ENCODE assay signal across 10 cellular contexts in the genomic region with DNA sequence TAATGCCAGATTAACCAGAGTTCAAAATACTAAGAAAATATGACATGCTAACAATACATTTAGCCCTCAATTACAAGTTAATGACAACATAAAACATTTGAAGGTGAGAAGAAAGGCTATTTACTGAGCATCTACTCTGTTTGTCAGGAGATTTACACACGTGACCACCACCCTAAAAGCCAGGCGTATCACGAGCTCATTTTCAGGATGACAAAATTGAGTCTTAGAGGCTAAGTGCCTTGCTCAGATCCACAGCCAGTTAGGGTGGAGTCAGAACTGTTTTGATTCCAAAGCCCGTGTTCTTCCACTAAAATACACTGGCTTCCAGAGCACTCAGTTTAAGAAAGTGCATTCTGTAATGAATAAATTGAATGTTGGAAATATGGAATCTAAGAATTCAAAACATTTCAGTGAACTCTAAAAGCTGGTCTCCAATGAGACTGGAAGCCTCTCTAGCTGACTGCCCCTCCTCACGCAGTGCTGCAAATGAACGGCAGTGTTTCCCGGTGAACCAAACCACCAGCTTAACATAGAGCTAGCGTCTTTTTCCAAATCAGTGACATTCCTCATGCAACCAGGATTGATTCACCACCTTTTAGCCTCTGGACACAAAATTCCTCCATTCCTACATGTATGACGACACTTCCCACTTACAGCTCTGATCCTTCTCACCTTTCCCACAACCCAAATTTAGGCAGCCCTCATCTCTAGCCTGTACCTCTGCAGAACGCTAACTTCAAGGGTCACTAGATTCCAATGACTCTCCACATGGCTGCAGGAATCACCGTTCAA. TPM values are rescaled to one million over a fixed set of nuclear protein-coding genes. Genes with fewer than 3 reads are reported as not detected.
DNase-seq lines count a peak whose midpoint lies in the region; ATAC-seq, FAIRE-seq and TF ChIP-seq lines count a peak whose summit lies in the region.
"Had no signal": no experiment of that assay in that cellular context is flagged by ENCODE, and none has a peak within 500 bp of the region (broad histone marks: within the 10 kb centered on the region; RNA-seq: fewer than 3 reads in every experiment).

No MANE protein-coding gene starts in this region.

- H3K79me2 ChIP-seq in GM12878 (ENCODE audit: control insufficient read depth, insufficient read depth, low read length): peaks cover 70% of the 10 kb centered on the region

- 96% methylated on average over 11 of the region's 11 CpGs for WGBS in GM12878 (ENCODE audit: insufficient coverage, insufficient replicate concordance, low lambda C conversion rate, missing lambda C conversion rate)
- 29 to 39% (median 34%) methylated on average over 11 of the region's 11 CpGs for WGBS in stomach, 5 donors

- no peaks in the 10 kb centered on the region; the same call in 1 of the 2 replicates for H4K20me1 ChIP-seq in GM12878 (ENCODE audit: control insufficient read depth, insufficient read depth)

- DNase-seq in H7 (peak; percentile 18), GM12878 (ENCODE audit: low read depth, low spot score) (no peak), left ventricle myocardium superior (no peak), stomach (no peak), GDM1 (lab: John Stamatoyannopoulos, UW) (no peak), DMS 273 (lab: John Stamatoyannopoulos, UW; ENCODE audit: unreplicated experiment) (no peak)
- DNase-seq in stimulated activated CD4-positive, alpha-beta T cell treated with anti-CD3 and anti-CD28 coated beads, Interleukin-15, amount 100 ng/mL, for 24 hours: no peak
- DNase-seq: NCI-H1694 treated with DMSO at 0.1 percent for 48 hours had no signal

- TF ChIP-seq EP300 in GM12878 (IDR thresholded peaks at IDR 0.05; ENCODE audit: borderline replicate concordance in 1 of 2, control insufficient read depth in 1 of 2, low read depth in 2 of 2, low read length in 2 of 2) (no peak), stomach (IDR thresholded peaks at IDR 0.05) (no peak)

- no peak for FAIRE-seq in GM12878 (lab: Jason Lieb, UNC)

- BruUV-seq in GM12878 (replicated peaks; lab: Mats Ljungman, UMichigan): no TSS peak

- SMC1A ChIA-PET in GM12878 (lab: Charles Lee; ENCODE audit: uncharacterized antibody, unreplicated experiment): interaction anchor here (2.0 kb wide), 1 partner anchor 11 kb away, joined by 4 read pairs; no protein-coding TSS in a partner anchor

- POLR2A ChIA-PET in GM12878 (lab: Charles Lee): interaction anchor here (0.6 to 1.2 kb wide), 2 partner anchors 9 to 58 kb away, joined by 4 to 6 read pairs; no protein-coding TSS in a partner anchor

- CTCF ChIA-PET in GM12878 (lab: Yijun Ruan, JAX): interaction anchor here (1.0 to 2.0 kb wide), 6 partner anchors 9 to 383 kb away, joined by 3 to 7 read pairs (median 6); a partner anchor contains a TSS

- H3K36me3 ChIP-seq in H7 (replicated peaks; ENCODE audit: control insufficient read depth, insufficient read depth, low read length) (no peaks in the 10 kb centered on the region; the same call in 1 of the 2 replicates), GM12878 (ENCODE audit: control insufficient read depth in 2 of 2, insufficient read depth in 2 of 2, low read length in 1 of 2) (no peaks in the 10 kb centered on the region; a peak in 1 of 4 replicates), stomach (peaks cover 0 to 4% (median 0%) of the 10 kb centered on the region in 4 donors)

- no peak overlapping the region for H2AFZ ChIP-seq in GM12878 (ENCODE audit: control insufficient read depth, low read depth, low read length)

- H3K27ac ChIP-seq in GM12878 (ENCODE audit: control insufficient read depth, insufficient read depth): no peak overlapping the region
- peak overlapping the region; percentile 54 to 95 (median 90) for H3K27ac ChIP-seq in stomach

- H3K9me3 ChIP-seq in GM12878 (replicated peaks; ENCODE audit: control insufficient read depth, insufficient read depth, low read length) (no peaks in the 10 kb centered on the region), stomach (no peaks in the 10 kb centered on the region)

- H3K4me1 ChIP-seq in GM12878 (ENCODE audit: control insufficient read depth, insufficient read depth, low read length) (peaks cover 5% of the 10 kb centered on the region), stomach (peaks cover 90 to 100% (median 98%) of the 10 kb centered on the region in 4 donors)

- no peak for TF ChIP-seq CTCF in GM12878 (IDR thresholded peaks at IDR 0.05 in 2 of 3, conservative IDR thresholded peaks at IDR 0.05 in 1 of 3; ENCODE audit: control insufficient read depth in 2 of 3, extremely low read depth in 1 of 3, insufficient read depth in 1 of 3, low read depth in 3 of 3, low read length in 3 of 3)
- TF ChIP-seq CTCF in stomach (IDR thresholded peaks at IDR 0.05): no peak

- H3K4me2 ChIP-seq in GM12878 (ENCODE audit: control insufficient read depth, insufficient read depth): peak overlapping the region; percentile 41

- RAD21 ChIA-PET in GM12878 (lab: Charles Lee; ENCODE audit: unreplicated experiment): no interaction called here

- no peak for TF ChIP-seq RAD21 in GM12878 (IDR thresholded peaks at IDR 0.05; ENCODE audit: insufficient read depth, low read depth, low read length)

- no peak overlapping the region for H3K9ac ChIP-seq in GM12878 (ENCODE audit: control insufficient read depth, insufficient read depth, low read length)

- H3K4me3 ChIP-seq in H7 (ENCODE audit: insufficient read depth, low read depth, low read length): no peak overlapping the region
- H3K4me3 ChIP-seq in GM12878: peak overlapping the region; percentile 3; the same call in 1 of the 2 replicates
- H3K4me3 ChIP-seq in stomach: no peak overlapping the region
- H3K4me3 ChIP-seq: lung had no signal

- ATAC-seq in GM12878: peak; percentile 32; the same call in 2 of the 3 replicates
- peak; percentile 55 for ATAC-seq in left ventricle myocardium superior
- ATAC-seq in HG03135 (IDR thresholded peaks at IDR 0.05; ENCODE audit: unreplicated experiment): no peak

- in situ Hi-C loops in GM12878 (cut with MboI): no loop called here

- TF ChIP-seq POLR2A in GM12878 (IDR thresholded peaks at IDR 0.05; ENCODE audit: low read depth, low read length) (no peak), stomach (IDR thresholded peaks at IDR 0.05) (no peak)

- intact Hi-C loops in GM12878 (cut with micrococcal nuclease; ENCODE audit: unreplicated experiment): no loop called here
- intact Hi-C loops in left ventricle myocardium superior (cut with micrococcal nuclease): no loop called here
- intact Hi-C loops in stomach (cut with DNase I; ENCODE audit: low total_unique reads): no loop called here

- H3K27me3 ChIP-seq in H7 (ENCODE audit: control insufficient read depth, insufficient read depth, low read length) (no peaks in the 10 kb centered on the region), GM12878 (replicated peaks in 1 of 2; ENCODE audit: control insufficient read depth in 2 of 2, insufficient read depth in 2 of 2, low read length in 1 of 2) (no peaks in the 10 kb centered on the region), stomach (no peaks in the 10 kb centered on the region)

TF ChIP-seq in GM12878, 131 proteins besides CTCF, POLR2A, EP300 and RAD21:
- TF ChIP-seq RAD51 (IDR thresholded peaks at IDR 0.05) (0 out of 2 replicates have a peak, but pooled peaks have one; percentile 38), RFX5 (IDR thresholded peaks at IDR 0.05; ENCODE audit: low read depth, low read length) (no peak)

RNA-seq across cellular contexts. Expression of a gene that starts 5.9 kb away (rescaled TPM):
- total RNA-seq in H7 (2014; rRNA removed; shearing (Covaris generic)): 56.9 and 60.7 TPM in 2 replicates
- 27.1 and 33.1 TPM in 2 replicates for total RNA-seq in GM12878 (2013; cell fraction: nucleolus; rRNA removed)
- 21.7 and 26.0 TPM in 2 replicates for total RNA-seq in GM12878 (2014; rRNA removed)
- total RNA-seq in GM12878 (2014; rRNA removed; fragmentation: Illumina TruSeq; extraction: Trizol): 17.9 and 18.8 TPM in 2 replicates
- total RNA-seq in GM12878 (2021): 23.3 and 23.8 TPM in 2 replicates
- 13.8 TPM for polyA plus RNA-seq in GM12878 (2011; ENCODE audit: low read depth)
- 12.6 and 19.4 TPM in 2 replicates for polyA plus RNA-seq in GM12878 (2011; rRNA removed)
- 33.2 and 37.3 TPM in 2 replicates for polyA plus RNA-seq in GM12878 (2011; cell fraction: cytosol; rRNA removed)
- polyA plus RNA-seq in GM12878 (2011; cell fraction: nucleus; rRNA removed): 26.3 and 37.5 TPM in 2 replicates
- polyA plus RNA-seq in GM12878 (2012): 18.0 and 19.3 TPM in 2 replicates
- 25.4 and 29.0 TPM in 2 replicates for polyA plus RNA-seq in GM12878 (2014; fragmentation: Illumina TruSeq; extraction: Trizol)
- polyA plus RNA-seq in GM12878 (2014; fragmentation: Nextera tagmentation; extraction: Ambion mirVana): 1 to 10 TPM in 1 of 2 experiments, under 1 TPM in 1; 0.87 to 2.8 TPM
- 21.4 and 22.3 TPM in 2 replicates for polyA plus RNA-seq in GM12878 (2014; rRNA removed)
- 10 to 100 TPM; 12.9 to 20.7 TPM for polyA plus RNA-seq in GM12878 (2016; fragmentation: Nextera tagmentation; extraction: Ambion mirVana)
- 11.7 and 18.3 TPM in 2 replicates for polyA minus RNA-seq in GM12878 (2011; rRNA and poly(A)+ RNA removed)
- 6.9 and 10.5 TPM in 2 replicates for polyA minus RNA-seq in GM12878 (2011; cell fraction: cytosol; rRNA and poly(A)+ RNA removed)
- 6.6 and 9.9 TPM in 2 replicates for polyA minus RNA-seq in GM12878 (2011; cell fraction: nucleus; rRNA and poly(A)+ RNA removed)
- 37.1 TPM for total RNA-seq in left ventricle myocardium superior
- 100 to 1,000 TPM in 2 of 5 donors, 10 to 100 TPM in 3; 54.3 to 358 (median 58.1) TPM for total RNA-seq in stomach
- 10 to 100 TPM; 15.0 to 23.0 (median 15.4) TPM for polyA plus RNA-seq in stomach

RNA-seq across cellular contexts. Expression of a gene that starts 22.1 kb away (rescaled TPM):
- 5.1 and 11.7 TPM in 2 replicates for total RNA-seq in H7 (2014; rRNA removed; shearing (Covaris generic))
- 3.5 and 4.8 TPM in 2 replicates for total RNA-seq in GM12878 (2013; cell fraction: nucleolus; rRNA removed)
- 1.8 and 2.3 TPM in 2 replicates for total RNA-seq in GM12878 (2014; rRNA removed)
- 2.3 and 2.4 TPM in 2 replicates for total RNA-seq in GM12878 (2014; rRNA removed; fragmentation: Illumina TruSeq; extraction: Trizol)
- 4.3 and 4.6 TPM in 2 replicates for total RNA-seq in GM12878 (2021)
- polyA plus RNA-seq in GM12878 (2011; ENCODE audit: low read depth): 1.4 TPM
- polyA plus RNA-seq in GM12878 (2011; rRNA removed): 0.29 and 0.65 TPM in 2 replicates
- 0.79 and 0.81 TPM in 2 replicates for polyA plus RNA-seq in GM12878 (2011; cell fraction: cytosol; rRNA removed)
- polyA plus RNA-seq in GM12878 (2011; cell fraction: nucleus; rRNA removed): 1.0 and 1.1 TPM in 2 replicates
- polyA plus RNA-seq in GM12878 (2012): 3.0 and 3.8 TPM in 2 replicates
- 1.2 and 2.2 TPM in 2 replicates for polyA plus RNA-seq in GM12878 (2014; fragmentation: Illumina TruSeq; extraction: Trizol)
- polyA plus RNA-seq in GM12878 (2014; fragmentation: Nextera tagmentation; extraction: Ambion mirVana): under 1 TPM; 0.14 to 0.22 TPM
- polyA plus RNA-seq in GM12878 (2014; rRNA removed): 2.4 and 3.5 TPM in 2 replicates
- 1 to 10 TPM; 1.5 to 5.8 TPM for polyA plus RNA-seq in GM12878 (2016; fragmentation: Nextera tagmentation; extraction: Ambion mirVana)
- 0.82 and 1.2 TPM in 2 replicates for polyA minus RNA-seq in GM12878 (2011; rRNA and poly(A)+ RNA removed)
- 0.10 TPM in 1 of 2 replicates, not detected in the other for polyA minus RNA-seq in GM12878 (2011; cell fraction: cytosol; rRNA and poly(A)+ RNA removed)
- 0.85 and 1.4 TPM in 2 replicates for polyA minus RNA-seq in GM12878 (2011; cell fraction: nucleus; rRNA and poly(A)+ RNA removed)
- 9.5 TPM for total RNA-seq in left ventricle myocardium superior
- 10 to 100 TPM; 13.3 to 40.6 (median 17.6) TPM for total RNA-seq in stomach
- polyA plus RNA-seq in stomach: 10 to 100 TPM in 1 of 3 donors, 1 to 10 TPM in 2; 3.6 to 10.2 (median 8.4) TPM
